9 cellular contexts compared by ENCODE assay signal in genomic region chr1:54971317-54971791, GRCh38. TPM values are rescaled to one million over a fixed set of nuclear protein-coding genes. Genes with fewer than 3 reads are reported as not detected.
DNase-seq lines count a peak whose midpoint lies in the region; ATAC-seq and TF ChIP-seq lines count a peak whose summit lies in the region.
"Had no signal": no experiment of that assay in that cellular context is flagged by ENCODE, and none has a peak within 500 bp of the region (broad histone marks: within the 10 kb centered on the region; RNA-seq: fewer than 3 reads in every experiment).

No MANE protein-coding gene starts in this region.

- H3K4me3 ChIP-seq in hepatocyte (no peak overlapping the region), suprapubic skin (no peak overlapping the region), OCI-LY7 (ENCODE audit: low read depth, low read length, poor library complexity, severe bottlenecking) (no peak overlapping the region)
- H3K4me3 ChIP-seq: vagina had no signal

- H4K20me1 ChIP-seq in hepatocyte (ENCODE audit: insufficient read depth, poor library complexity, severe bottlenecking): no peaks in the 10 kb centered on the region
- H4K20me1 ChIP-seq in OCI-LY7 (ENCODE audit: insufficient read depth, low read length): no peaks in the 10 kb centered on the region

- no peak for TF ChIP-seq EP300 in suprapubic skin (IDR thresholded peaks at IDR 0.05)

- H2AFZ ChIP-seq in hepatocyte (no peak overlapping the region), OCI-LY7 (ENCODE audit: low read length) (no peak overlapping the region)

- H3K27ac ChIP-seq in hepatocyte: peak overlapping the region; percentile 82
- no peak overlapping the region for H3K27ac ChIP-seq in suprapubic skin
- H3K27ac ChIP-seq in OCI-LY7 (ENCODE audit: low read depth, low read length, poor library complexity, severe bottlenecking): no peak overlapping the region
- H3K27ac ChIP-seq: vagina had no signal

- CTCF ChIA-PET in OCI-LY7 (lab: Charles Lee; ENCODE audit: unreplicated experiment): no interaction called here

- ATAC-seq in GM18498 (IDR thresholded peaks at IDR 0.05; ENCODE audit: unreplicated experiment) (peak; percentile 80), GM21723 (IDR thresholded peaks at IDR 0.05; ENCODE audit: unreplicated experiment) (peak; percentile 80)

- H3K36me3 ChIP-seq in hepatocyte (replicated peaks; ENCODE audit: insufficient read depth, low read depth) (no peaks in the 10 kb centered on the region), suprapubic skin (no peaks in the 10 kb centered on the region), OCI-LY7 (ENCODE audit: insufficient read depth, low read length) (no peaks in the 10 kb centered on the region)
- H3K36me3 ChIP-seq: vagina had no signal

- H3K4me2 ChIP-seq in hepatocyte (no peak overlapping the region), OCI-LY7 (ENCODE audit: low read length) (no peak overlapping the region)

- H3K9me2 ChIP-seq in hepatocyte (replicated peaks; ENCODE audit: insufficient read depth) (no peaks in the 10 kb centered on the region), OCI-LY7 (ENCODE audit: insufficient read depth, low read length) (no peaks in the 10 kb centered on the region)

- BruUV-seq in OCI-LY7 (replicated peaks; lab: Mats Ljungman, UMichigan): no TSS peak

- no peak for TF ChIP-seq POLR2A in suprapubic skin (IDR thresholded peaks at IDR 0.05)

- no peaks in the 10 kb centered on the region for H3K27me3 ChIP-seq in hepatocyte
- no peaks in the 10 kb centered on the region for H3K27me3 ChIP-seq in suprapubic skin
- H3K27me3 ChIP-seq: vagina had no signal

- H3K4me1 ChIP-seq in hepatocyte (ENCODE audit: insufficient read depth) (no peaks in the 10 kb centered on the region), suprapubic skin (peaks cover 16% of the 10 kb centered on the region), OCI-LY7 (ENCODE audit: insufficient read depth, low read length, poor library complexity, severe bottlenecking) (peaks cover under 1% of the 10 kb centered on the region)
- H3K4me1 ChIP-seq: vagina had no signal

- WGBS in hepatocyte (ENCODE audit: low lambda C conversion rate, missing lambda C conversion rate): 69% methylated on average over 7 of the region's 7 CpGs
- 70% methylated on average over 7 of the region's 7 CpGs for WGBS in suprapubic skin

- intact Hi-C loops in OCI-LY7 (cut with micrococcal nuclease; ENCODE audit: unreplicated experiment): no loop called here

- peak; percentile 68 for DNase-seq in HT-29 (ENCODE audit: low spot score)
- peak; percentile 56 for DNase-seq in hepatocyte (ENCODE audit: low spot score)
- DNase-seq in DMS79 (lab: John Stamatoyannopoulos, UW): no peak
- DNase-seq in suprapubic skin (ENCODE audit: low spot score in 2 of 2): no peak
- DNase-seq in OCI-LY7 (ENCODE audit: low spot score): no peak
- no peak for DNase-seq in effector CD8-positive, alpha-beta T cell (lab: John Stamatoyannopoulos, UW)

- no peak for TF ChIP-seq CTCF in hepatocyte (IDR thresholded peaks at IDR 0.05; ENCODE audit: poor library complexity)
- no peak for TF ChIP-seq CTCF in suprapubic skin (IDR thresholded peaks at IDR 0.05)
- no peak for TF ChIP-seq CTCF in OCI-LY7 (conservative IDR thresholded peaks at IDR 0.05; ENCODE audit: low read length)

- H3K79me2 ChIP-seq in hepatocyte (no peaks in the 10 kb centered on the region), OCI-LY7 (ENCODE audit: insufficient read depth, low read depth, low read length) (no peaks in the 10 kb centered on the region)

- no peaks in the 10 kb centered on the region for H3K9me3 ChIP-seq in hepatocyte (ENCODE audit: low read depth)
- no peaks in the 10 kb centered on the region for H3K9me3 ChIP-seq in suprapubic skin
- H3K9me3 ChIP-seq in OCI-LY7 (ENCODE audit: low read length): no peaks in the 10 kb centered on the region
- H3K9me3 ChIP-seq: vagina had no signal

- POLR2A ChIA-PET in OCI-LY7 (lab: Charles Lee): no interaction called here

RNA-seq across cellular contexts. Expression of gene TMEM61, which starts 9.1 kb away (rescaled TPM):
- total RNA-seq in HT-29 (2014; rRNA removed; shearing (Covaris generic)): 3.0 and 4.8 TPM in 2 replicates
- total RNA-seq in hepatocyte: 0.90 TPM in 1 of 2 replicates, not detected in the other
- polyA plus RNA-seq in hepatocyte: 0.22 and 0.99 TPM in 2 replicates
- 1 to 10 TPM; 1.7 to 6.3 (median 4.1) TPM for total RNA-seq in suprapubic skin
- not detected in 2 replicates for total RNA-seq in OCI-LY7 (2014; rRNA removed; shearing (Covaris generic))
- not detected in 2 replicates for total RNA-seq in OCI-LY7 (2022)

RNA-seq across cellular contexts. Expression of gene BSND, which starts 27.4 kb away (rescaled TPM):
- total RNA-seq in HT-29 (2014; rRNA removed; shearing (Covaris generic)): 0.10 TPM in 1 of 2 replicates, not detected in the other
- 0.23 TPM in 1 of 2 replicates, not detected in the other for total RNA-seq in hepatocyte
- 0.18 and 0.21 TPM in 2 replicates for polyA plus RNA-seq in hepatocyte
- not detected for total RNA-seq in suprapubic skin
- total RNA-seq in OCI-LY7 (2014; rRNA removed; shearing (Covaris generic)): not detected in 2 replicates
- total RNA-seq in OCI-LY7 (2022): not detected in 2 replicates
- total RNA-seq: vagina had no signal

Comparison
In these comparisons a context has a peak if more than half of its experiments do, and no peak if none do; other contexts are left out.
1. DNase-seq: peak in HT-29 (single experiment) and hepatocyte (single experiment); none in DMS79 (single experiment), suprapubic skin (0 of 2), OCI-LY7 (single experiment) and effector CD8-positive, alpha-beta T cell (single experiment).